Comparison of ENCODE assay signal across 10 cellular contexts in genomic region chr3:13346481-13347389, GRCh38.
A peak's percentile ranks its signal among the peaks of the same experiment; 100 is the strongest.
DNase-seq lines count a peak whose midpoint lies in the region; ATAC-seq and TF ChIP-seq lines count a peak whose summit lies in the region.
"Had no signal": no experiment of that assay in that cellular context is flagged by ENCODE, and none has a peak within 500 bp of the region (broad histone marks: within the 10 kb centered on the region; RNA-seq: fewer than 3 reads in every experiment).

No MANE protein-coding gene starts in this region.

- H3K36me3 Mint-ChIP-seq in activated CD4-positive, alpha-beta memory T cell treated with anti-CD3 and anti-CD28 coated beads for 36 hours = peaks cover 62% of the 10 kb centered on the region
- no peaks in the 10 kb centered on the region for H3K36me3 Mint-ChIP-seq in endothelial cell (ENCODE audit: low read depth, unreplicated experiment)
- H3K36me3 Mint-ChIP-seq: IgD-negative memory B cell had no signal

- intact Hi-C loops in activated CD4-positive, alpha-beta memory T cell treated with anti-CD3 and anti-CD28 coated beads for 36 hours (cut with micrococcal nuclease) = loop anchor here (1.0 kb wide), 2 partner anchors 68 to 106 kb away; no protein-coding TSS in a partner anchor

- H3K9me3 ChIP-seq in gastroesophageal sphincter = no peaks in the 10 kb centered on the region

- no peak overlapping the region for H3K27ac ChIP-seq in gastroesophageal sphincter

- no peaks in the 10 kb centered on the region for H3K27me3 Mint-ChIP-seq in activated CD4-positive, alpha-beta memory T cell treated with anti-CD3 and anti-CD28 coated beads for 36 hours
- peaks cover 5% of the 10 kb centered on the region for H3K27me3 Mint-ChIP-seq in endothelial cell (ENCODE audit: unreplicated experiment)
- H3K27me3 Mint-ChIP-seq: IgD-negative memory B cell had no signal

- no peak for ATAC-seq in GM18870 (IDR thresholded peaks at IDR 0.05; ENCODE audit: unreplicated experiment)
- ATAC-seq in HG02678 (IDR thresholded peaks at IDR 0.05; ENCODE audit: unreplicated experiment) = no peak
- ATAC-seq in gastroesophageal sphincter = no peak
- ATAC-seq: left colon had no signal

- H3K4me1 ChIP-seq in gastroesophageal sphincter = no peaks in the 10 kb centered on the region

- H3K27ac Mint-ChIP-seq in activated CD4-positive, alpha-beta memory T cell treated with anti-CD3 and anti-CD28 coated beads for 36 hours = peak overlapping the region; percentile 82
- H3K27ac Mint-ChIP-seq in endothelial cell (ENCODE audit: unreplicated experiment) = peak overlapping the region; percentile 15
- H3K27ac Mint-ChIP-seq: IgD-negative memory B cell had no signal

- 51 to 82% methylated on average over 5 to 7 of the region's 23 CpGs for WGBS in gastroesophageal sphincter (ENCODE audit: low coverage in 1 of 2), 2 donors

- H3K36me3 ChIP-seq in gastroesophageal sphincter = peaks cover 0 to 49% of the 10 kb centered on the region in 2 donors

- no peak overlapping the region for H3K4me3 ChIP-seq in gastroesophageal sphincter

- DNase-seq in NCI-H1092 (lab: John Stamatoyannopoulos, UW) (peak; percentile 5), endothelial cell (ENCODE audit: low spot score) (peak; percentile 28), OCI-M2 (lab: John Stamatoyannopoulos, UW; ENCODE audit: unreplicated experiment) (no peak)
- DNase-seq in activated CD4-positive, alpha-beta memory T cell treated with anti-CD3 and anti-CD28 coated beads for 36 hours = peak; percentile 91
- DNase-seq in stimulated activated CD4-positive, alpha-beta T cell treated with anti-CD3 and anti-CD28 coated beads, Interleukin-15, amount 100 ng/mL, for 48 hours (ENCODE audit: low read depth in 2 of 2) = peak; percentile 62 to 67

- CTCF ChIA-PET in activated CD4-positive, alpha-beta memory T cell treated with anti-CD3 and anti-CD28 coated beads for 36 hours (lab: Charles Lee) = interaction anchor here (0.8 to 5.1 kb wide), 15 partner anchors 8 to 301 kb away, joined by 3 to 108 read pairs (median 4); no protein-coding TSS in a partner anchor

- POLR2A ChIA-PET in activated CD4-positive, alpha-beta memory T cell treated with anti-CD3 and anti-CD28 coated beads for 36 hours (lab: Charles Lee) = interaction anchor here (0.7 to 2.3 kb wide), 3 partner anchors 21 to 133 kb away, joined by 3 to 9 read pairs (median 4); partner anchors contain the start of gene HDAC11

- TF ChIP-seq POLR2A in gastroesophageal sphincter (IDR thresholded peaks at IDR 0.05) = no peak

- no peak overlapping the region for H3K4me3 Mint-ChIP-seq in activated CD4-positive, alpha-beta memory T cell treated with anti-CD3 and anti-CD28 coated beads for 36 hours
- no peak overlapping the region for H3K4me3 Mint-ChIP-seq in endothelial cell (ENCODE audit: unreplicated experiment)
- H3K4me3 Mint-ChIP-seq: IgD-negative memory B cell had no signal

- peaks cover 56% of the 10 kb centered on the region for H3K4me1 Mint-ChIP-seq in activated CD4-positive, alpha-beta memory T cell treated with anti-CD3 and anti-CD28 coated beads for 36 hours (ENCODE audit: low read depth)
- peaks cover 44% of the 10 kb centered on the region for H3K4me1 Mint-ChIP-seq in endothelial cell (ENCODE audit: unreplicated experiment)

- TF ChIP-seq CTCF in endothelial cell (IDR thresholded peaks at IDR 0.05; ENCODE audit: unreplicated experiment) (peak; percentile 19), gastroesophageal sphincter (IDR thresholded peaks at IDR 0.05) (no peak)

- no peaks in the 10 kb centered on the region for H3K9me3 Mint-ChIP-seq in activated CD4-positive, alpha-beta memory T cell treated with anti-CD3 and anti-CD28 coated beads for 36 hours
- no peaks in the 10 kb centered on the region for H3K9me3 Mint-ChIP-seq in endothelial cell (ENCODE audit: unreplicated experiment)
- H3K9me3 Mint-ChIP-seq: IgD-negative memory B cell had no signal

- H3K27me3 ChIP-seq in gastroesophageal sphincter = no peaks in the 10 kb centered on the region

- no peak for TF ChIP-seq EP300 in gastroesophageal sphincter (IDR thresholded peaks at IDR 0.05)
